Comparison of ENCODE assay signal across 8 cellular contexts in genomic region chr1:66282343-66282852, GRCh38.
A peak's percentile ranks its signal among the peaks of the same experiment; 100 is the strongest.
DNase-seq lines count a peak whose midpoint lies in the region; ATAC-seq and TF ChIP-seq lines count a peak whose summit lies in the region.

No MANE protein-coding gene starts in this region.

- intact Hi-C loops in spleen (cut with DNase I; ENCODE audit: low total_unique reads), result no loop called here

- H3K36me3 Mint-ChIP-seq in endodermal cell (ENCODE audit: low read depth), result no peaks in the 10 kb centered on the region

- peak in 6 of 11 experiments; percentile 18 to 52 (median 32) for TF ChIP-seq CTCF in spleen (IDR thresholded peaks at IDR 0.05 in 8 of 11, conservative IDR thresholded peaks at IDR 0.05 in 3 of 11)
- TF ChIP-seq CTCF in endodermal cell (conservative IDR thresholded peaks at IDR 0.05), result no peak

- H3K27ac ChIP-seq in spleen, result peak overlapping the region in 7 of 8 donors; percentile 6 to 80 (median 70)
- H3K27ac ChIP-seq in endodermal cell (ENCODE audit: low read depth, low read length), result no peak overlapping the region

- H3K4me3 Mint-ChIP-seq in endodermal cell, result no peak overlapping the region

- H3K9ac ChIP-seq in endodermal cell (ENCODE audit: extremely low read depth, low read length, poor library complexity, severe bottlenecking), result no peak overlapping the region

- peaks cover 16 to 83% (median 56%) of the 10 kb centered on the region in 6 donors for H3K4me1 ChIP-seq in spleen
- peaks cover 9% of the 10 kb centered on the region for H3K4me1 ChIP-seq in endodermal cell (ENCODE audit: control insufficient read depth, insufficient read depth, low read length)

- peaks cover 12% of the 10 kb centered on the region for H3K4me1 Mint-ChIP-seq in endodermal cell

- ATAC-seq in GM18909 (IDR thresholded peaks at IDR 0.05; ENCODE audit: poor library complexity, unreplicated experiment) (peak; percentile 80), HG02970 (IDR thresholded peaks at IDR 0.05; ENCODE audit: low FRiP score, unreplicated experiment) (peak; percentile 74)

- H3K9me3 Mint-ChIP-seq in endodermal cell, result no peaks in the 10 kb centered on the region

- no peaks in the 10 kb centered on the region for H3K27me3 Mint-ChIP-seq in endodermal cell (ENCODE audit: insufficient read depth)

- no peak overlapping the region for H3K27ac Mint-ChIP-seq in endodermal cell

- H3K9me3 ChIP-seq in spleen (no peaks in the 10 kb centered on the region), endodermal cell (ENCODE audit: control insufficient read depth, low read length) (no peaks in the 10 kb centered on the region)

- H3K36me3 ChIP-seq in spleen, result no peaks in the 10 kb centered on the region
- no peaks in the 10 kb centered on the region for H3K36me3 ChIP-seq in endodermal cell (ENCODE audit: control insufficient read depth, insufficient read depth, low read length)

- 47 to 68% (median 57%) methylated on average over 2 of the region's 2 CpGs for WGBS in spleen, 5 donors
- 92% methylated on average over 2 of the region's 2 CpGs; no CpG with 5 or more reads in 1 of the 2 experiments for WGBS in endodermal cell (ENCODE audit: insufficient coverage in 1 of 2, insufficient read length in 1 of 2), 2 experiments

- H3K27me3 ChIP-seq in spleen (replicated peaks in 1 of 7) (no peaks in the 10 kb centered on the region), endodermal cell (ENCODE audit: control insufficient read depth, insufficient read depth, low read length, poor library complexity, severe bottlenecking) (no peaks in the 10 kb centered on the region)

- H3K4me3 ChIP-seq in spleen (no peak overlapping the region), endodermal cell (ENCODE audit: low read length) (no peak overlapping the region)

- DNase-seq in T-helper 9 cell (peak; percentile 33), dedifferentiated amniotic fluid mesenchymal stem cell (ENCODE audit: extremely low spot score) (peak; percentile 68), spleen (no peak), DMS 273 (lab: John Stamatoyannopoulos, UW; ENCODE audit: unreplicated experiment) (no peak), GDM1 (lab: John Stamatoyannopoulos, UW) (no peak), endodermal cell (no peak)

- no peak for TF ChIP-seq POLR2A in spleen (IDR thresholded peaks at IDR 0.05)

Comparison
In these comparisons a context has a peak if more than half of its experiments do, and no peak if none do; other contexts are left out.
1. DNase-seq: peak in T-helper 9 cell (single experiment) and dedifferentiated amniotic fluid mesenchymal stem cell (single experiment); none in spleen (single experiment), DMS 273 (single experiment), GDM1 (single experiment) and endodermal cell (single experiment).